15 cellular contexts compared by ENCODE assay signal in genomic region chr6:130900913-130901312, GRCh38.
DNase-seq lines count a peak whose midpoint lies in the region; ATAC-seq and TF ChIP-seq lines count a peak whose summit lies in the region.
"Had no signal": no experiment of that assay in that cellular context is flagged by ENCODE, and none has a peak within 500 bp of the region (broad histone marks: within the 10 kb centered on the region; RNA-seq: fewer than 3 reads in every experiment).

No MANE protein-coding gene starts in this region.

- no peak overlapping the region for H3K4me3 Mint-ChIP-seq in neural crest cell
- H3K4me3 Mint-ChIP-seq in CD8-positive, alpha-beta memory T cell = no peak overlapping the region
- H3K4me3 Mint-ChIP-seq: memory B cell had no signal

- H3K27me3 Mint-ChIP-seq in neural crest cell (ENCODE audit: low read depth) = no peaks in the 10 kb centered on the region
- H3K27me3 Mint-ChIP-seq in CD8-positive, alpha-beta memory T cell = no peaks in the 10 kb centered on the region
- H3K27me3 Mint-ChIP-seq: memory B cell had no signal

- H3K9me3 ChIP-seq in MG63 = no peaks in the 10 kb centered on the region
- no peaks in the 10 kb centered on the region for H3K9me3 ChIP-seq in CD8-positive, alpha-beta memory T cell (ENCODE audit: low read length)
- H3K9me3 ChIP-seq: BLaER1 treated with 17β-estradiol and CSF1 and Interleukin-3, amounts not matched to agents 10 nM and 100 nM; tibial nerve had no signal

- ATAC-seq in activated CD4-positive, CD25-positive, alpha-beta regulatory T cell treated with anti-CD3 and anti-CD28 coated beads, Interleukin-2, amount 50 U/mL, for 24 hours = no peak
- no peak for ATAC-seq in HG03097 (IDR thresholded peaks at IDR 0.05; ENCODE audit: low FRiP score, unreplicated experiment)

- TF ChIP-seq CTCF in AG10803 (conservative IDR thresholded peaks at IDR 0.05; ENCODE audit: low read length) = no peak
- TF ChIP-seq CTCF in neural crest cell (conservative IDR thresholded peaks at IDR 0.05) = no peak
- TF ChIP-seq CTCF in GM10248 (IDR thresholded peaks at IDR 0.05; ENCODE audit: control extremely low read depth, extremely low read depth, low read depth, missing control alignments) = no peak

- POLR2A ChIA-PET in GM10248 (lab: Yijun Ruan, JAX) = no interaction called here
- POLR2A ChIA-PET in CD8-positive, alpha-beta memory T cell (lab: Charles Lee) = no interaction called here

- peak; percentile 66 for DNase-seq in AG10803 (ENCODE audit: low read depth)
- peak; percentile 86 for DNase-seq in MG63
- peak; percentile 38 for DNase-seq in dedifferentiated amniotic fluid mesenchymal stem cell (ENCODE audit: extremely low spot score)
- DNase-seq in neural crest cell (ENCODE audit: low read depth, low spot score) = no peak
- DNase-seq in GM10248 (ENCODE audit: extremely low spot score) = no peak
- DNase-seq in CD8-positive, alpha-beta memory T cell = no peak
- DNase-seq: activated CD4-positive, alpha-beta T cell treated with anti-CD3 and anti-CD28 coated beads for 4 hours; activated effector memory CD4-positive, alpha-beta T cell treated with Interleukin-2 at 50 U/mL for 16 hours; cortex of kidney; NCI-H82 had no signal

- no peaks in the 10 kb centered on the region for H3K27me3 ChIP-seq in MG63
- H3K27me3 ChIP-seq in CD8-positive, alpha-beta memory T cell (ENCODE audit: insufficient read depth, low read length, poor library complexity, severe bottlenecking) = no peaks in the 10 kb centered on the region
- H3K27me3 ChIP-seq: BLaER1 treated with 17β-estradiol and CSF1 and Interleukin-3, amounts not matched to agents 10 nM and 100 nM; tibial nerve had no signal

- H3K4me1 Mint-ChIP-seq in neural crest cell = peaks cover 14% of the 10 kb centered on the region
- H3K4me1 Mint-ChIP-seq in CD8-positive, alpha-beta memory T cell = no peaks in the 10 kb centered on the region
- H3K4me1 Mint-ChIP-seq: memory B cell had no signal

- H3K4me1 ChIP-seq in CD8-positive, alpha-beta memory T cell (ENCODE audit: insufficient read depth, low read length) = no peaks in the 10 kb centered on the region
- H3K4me1 ChIP-seq: BLaER1 treated with 17β-estradiol and CSF1 and Interleukin-3, amounts not matched to agents 10 nM and 100 nM had no signal

- H3K4me3 ChIP-seq in AG10803 (ENCODE audit: low read length) = no peak overlapping the region
- H3K4me3 ChIP-seq in MG63 = no peak overlapping the region
- H3K4me3 ChIP-seq in CD8-positive, alpha-beta memory T cell (ENCODE audit: low read length) = no peak overlapping the region
- H3K4me3 ChIP-seq: BLaER1 treated with 17β-estradiol and CSF1 and Interleukin-3, amounts not matched to agents 10 nM and 100 nM; tibial nerve had no signal

- no peak overlapping the region for H3K27ac ChIP-seq in CD8-positive, alpha-beta memory T cell (ENCODE audit: low read depth, low read length)
- H3K27ac ChIP-seq: BLaER1 treated with 17β-estradiol and CSF1 and Interleukin-3, amounts not matched to agents 10 nM and 100 nM; tibial nerve had no signal

- no peaks in the 10 kb centered on the region for H3K9me3 Mint-ChIP-seq in neural crest cell
- no peaks in the 10 kb centered on the region for H3K9me3 Mint-ChIP-seq in CD8-positive, alpha-beta memory T cell
- H3K9me3 Mint-ChIP-seq: memory B cell had no signal

- H3K36me3 Mint-ChIP-seq in neural crest cell (ENCODE audit: low read depth) = peaks cover 15% of the 10 kb centered on the region
- peaks cover 0 to 2% (median 0%) of the 10 kb centered on the region in 3 donors for H3K36me3 Mint-ChIP-seq in CD8-positive, alpha-beta memory T cell

- CTCF ChIA-PET in GM10248 (lab: Yijun Ruan, JAX) = interaction anchor here (1.2 to 3.9 kb wide), 3 partner anchors 9 to 22 kb away, joined by 3 to 17 read pairs (median 6); no protein-coding TSS in a partner anchor
- CTCF ChIA-PET in CD8-positive, alpha-beta memory T cell (lab: Charles Lee) = interaction anchor here (1.1 kb wide), 1 partner anchor 16 kb away, joined by 3 read pairs; no protein-coding TSS in a partner anchor

- H3K27ac Mint-ChIP-seq in neural crest cell (ENCODE audit: unreplicated experiment) = peak overlapping the region; percentile 76
- H3K27ac Mint-ChIP-seq in CD8-positive, alpha-beta memory T cell = no peak overlapping the region
- H3K27ac Mint-ChIP-seq: memory B cell had no signal

- H3K36me3 ChIP-seq in MG63 = peaks cover 7% of the 10 kb centered on the region
- H3K36me3 ChIP-seq in CD8-positive, alpha-beta memory T cell (ENCODE audit: insufficient read depth, low read length) = no peaks in the 10 kb centered on the region

Comparison
In these comparisons a context has a peak if more than half of its experiments do, and no peak if none do; other contexts are left out.
1. DNase-seq: peak in AG10803 (single experiment), MG63 (single experiment) and dedifferentiated amniotic fluid mesenchymal stem cell (single experiment); none in neural crest cell (single experiment), GM10248 (single experiment) and CD8-positive, alpha-beta memory T cell (0 of 5).